ENCODE assay signal across 18 cellular contexts in the genomic region with DNA sequence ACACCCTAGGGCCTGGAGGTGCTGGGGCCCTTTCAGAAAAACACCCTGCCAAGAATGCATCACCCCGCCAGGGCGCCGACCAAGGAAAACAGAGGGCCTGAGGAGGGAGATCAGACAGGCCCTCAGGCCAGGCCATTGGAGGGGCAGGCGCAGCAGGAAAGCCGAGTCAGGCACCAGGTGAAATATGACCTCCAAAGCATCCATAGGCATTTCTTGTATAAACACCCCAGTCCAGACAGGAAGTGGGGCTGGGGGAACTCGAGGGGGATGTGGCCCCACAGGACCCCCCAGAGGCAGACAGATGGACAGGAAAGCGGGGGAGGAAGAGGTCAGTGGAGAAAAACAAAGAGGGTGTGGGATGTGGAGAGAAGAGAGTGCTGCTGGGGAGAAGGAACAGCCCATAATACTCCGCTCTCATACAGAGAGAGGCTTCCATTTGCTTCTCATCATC. TPM values are rescaled to one million over a fixed set of nuclear protein-coding genes. Genes with fewer than 3 reads are reported as not detected.
DNase-seq lines count a peak whose midpoint lies in the region; ATAC-seq and TF ChIP-seq lines count a peak whose summit lies in the region.
"Had no signal": no experiment of that assay in that cellular context is flagged by ENCODE, and none has a peak within 500 bp of the region (broad histone marks: within the 10 kb centered on the region; RNA-seq: fewer than 3 reads in every experiment).

No MANE protein-coding gene starts in this region.

- H4K91ac ChIP-seq in mesenchymal stem cell (ENCODE audit: low read length), result peak overlapping the region; percentile 65

- no peak for DNase-seq in activated naive CD8-positive, alpha-beta T cell treated with anti-CD3 and anti-CD28 coated beads, Interleukin-2, amount 10 ng/mL, durations not matched to agents 7 days and 5 days
- no peak for DNase-seq in activated naive CD8-positive, alpha-beta T cell treated with anti-CD3 and anti-CD28 coated beads for 36 hours
- DNase-seq in brain pericyte (ENCODE audit: low read depth, low spot score) (peak; percentile 93), mesenchymal stem cell (peak; percentile 53), aorta (no peak), natural killer cell (no peak)
- no peak for DNase-seq in activated CD4-positive, CD25-positive, alpha-beta regulatory T cell treated with anti-CD3 and anti-CD28 coated beads, Interleukin-2, amount 50 U/mL, for 72 hours
- DNase-seq: CD8-positive, alpha-beta memory T cell; effector CD4-positive, alpha-beta T cell; kidney; naive thymus-derived CD8-positive, alpha-beta T cell; NCI-H345; small intestine had no signal

- no peak for ATAC-seq in activated naive CD8-positive, alpha-beta T cell treated with anti-CD3 and anti-CD28 coated beads, Interleukin-2, amount 10 ng/mL, durations not matched to agents 7 days and 5 days (ENCODE audit: low read depth)
- ATAC-seq in aorta (ENCODE audit: low FRiP score), result peak; percentile 5
- ATAC-seq in natural killer cell, result no peak
- no peak for ATAC-seq in GM19324 (IDR thresholded peaks at IDR 0.05; ENCODE audit: low FRiP score, unreplicated experiment)
- ATAC-seq: gastroesophageal sphincter; HCT116; naive thymus-derived CD8-positive, alpha-beta T cell had no signal

- no peak overlapping the region for H3K14ac ChIP-seq in mesenchymal stem cell (ENCODE audit: low read length in 2 of 2)

- no peak overlapping the region for H3K4me3 ChIP-seq in mesenchymal stem cell (ENCODE audit: insufficient read depth in 1 of 2, low read depth in 1 of 2, low read length in 2 of 2)
- H3K4me3 ChIP-seq in aorta (ENCODE audit: low read length in 2 of 2), result no peak overlapping the region
- H3K4me3 ChIP-seq: gastroesophageal sphincter, suprapubic skin had no signal

- no peaks in the 10 kb centered on the region for H3K4me1 Mint-ChIP-seq in activated naive CD8-positive, alpha-beta T cell treated with anti-CD3 and anti-CD28 coated beads, Interleukin-2, amount 10 ng/mL, durations not matched to agents 7 days and 5 days
- peaks cover 2% of the 10 kb centered on the region for H3K4me1 Mint-ChIP-seq in activated naive CD8-positive, alpha-beta T cell treated with anti-CD3 and anti-CD28 coated beads for 36 hours
- H3K4me1 Mint-ChIP-seq in natural killer cell, result peaks cover 8 to 11% of the 10 kb centered on the region in 2 donors

- intact Hi-C loops in aorta (cut with DNase I), result no loop called here
- intact Hi-C loops in natural killer cell (cut with micrococcal nuclease), result no loop called here

- H2BK120ac ChIP-seq in mesenchymal stem cell (ENCODE audit: low read depth, low read length), result peak overlapping the region; percentile 77

- peaks cover 18% of the 10 kb centered on the region for H3K79me1 ChIP-seq in mesenchymal stem cell (replicated peaks; ENCODE audit: low read length, poor library complexity, severe bottlenecking)

- peak overlapping the region; percentile 95 for H4K8ac ChIP-seq in mesenchymal stem cell (ENCODE audit: low read length)

- H2BK12ac ChIP-seq in mesenchymal stem cell (ENCODE audit: low read length in 2 of 2), result peak overlapping the region; percentile 59 to 66

- H3K27me3 Mint-ChIP-seq in activated naive CD8-positive, alpha-beta T cell treated with anti-CD3 and anti-CD28 coated beads, Interleukin-2, amount 10 ng/mL, durations not matched to agents 7 days and 5 days, result no peaks in the 10 kb centered on the region
- no peaks in the 10 kb centered on the region for H3K27me3 Mint-ChIP-seq in activated naive CD8-positive, alpha-beta T cell treated with anti-CD3 and anti-CD28 coated beads for 36 hours
- no peaks in the 10 kb centered on the region for H3K27me3 Mint-ChIP-seq in natural killer cell (ENCODE audit: low read depth in 2 of 2)
- H3K27me3 Mint-ChIP-seq: activated naive CD8-positive, alpha-beta T cell; naive thymus-derived CD8-positive, alpha-beta T cell had no signal

- H3K27me3 ChIP-seq in mesenchymal stem cell (ENCODE audit: control insufficient read depth in 1 of 2, insufficient read depth in 1 of 2, low read length in 2 of 2) (peaks cover 0 to 5% of the 10 kb centered on the region in 2 experiments), aorta (ENCODE audit: control insufficient read depth in 1 of 2, insufficient read depth in 2 of 2, low read length in 1 of 2) (no peaks in the 10 kb centered on the region)
- H3K27me3 ChIP-seq: gastroesophageal sphincter, suprapubic skin had no signal

- H3K9me3 ChIP-seq in mesenchymal stem cell (ENCODE audit: control insufficient read depth, low read length) (no peaks in the 10 kb centered on the region), aorta (ENCODE audit: control insufficient read depth, low read length) (no peaks in the 10 kb centered on the region)
- H3K9me3 ChIP-seq: gastroesophageal sphincter, suprapubic skin had no signal

- H3K36me3 Mint-ChIP-seq in activated naive CD8-positive, alpha-beta T cell treated with anti-CD3 and anti-CD28 coated beads, Interleukin-2, amount 10 ng/mL, durations not matched to agents 7 days and 5 days, result peaks cover 7% of the 10 kb centered on the region
- peaks cover 2% of the 10 kb centered on the region for H3K36me3 Mint-ChIP-seq in activated naive CD8-positive, alpha-beta T cell treated with anti-CD3 and anti-CD28 coated beads for 36 hours
- no peaks in the 10 kb centered on the region for H3K36me3 Mint-ChIP-seq in natural killer cell

- peak overlapping the region; percentile 98 for H2BK15ac ChIP-seq in mesenchymal stem cell (ENCODE audit: low read depth, poor library complexity, severe bottlenecking)

- peak overlapping the region; percentile 97 for H3K27ac ChIP-seq in mesenchymal stem cell (ENCODE audit: low read length, poor library complexity, severe bottlenecking)
- no peak overlapping the region for H3K27ac ChIP-seq in aorta (ENCODE audit: low read depth in 1 of 2, low read length in 2 of 2)
- H3K27ac ChIP-seq: gastroesophageal sphincter, suprapubic skin had no signal

- no peak overlapping the region for H2AFZ ChIP-seq in mesenchymal stem cell (ENCODE audit: low read depth, low read length)

- H3K4me1 ChIP-seq in mesenchymal stem cell (ENCODE audit: control insufficient read depth, insufficient read depth, low read depth, low read length) (peaks cover 54% of the 10 kb centered on the region), aorta (ENCODE audit: control insufficient read depth in 1 of 2, insufficient read depth in 2 of 2, low read length in 2 of 2) (no peaks in the 10 kb centered on the region)

- peak overlapping the region; percentile 39 to 59 for H3K4ac ChIP-seq in mesenchymal stem cell (ENCODE audit: low read depth in 1 of 2, low read length in 2 of 2)

- WGBS in mesenchymal stem cell, result 15% methylated on average over 6 of the region's 8 CpGs
- WGBS in aorta, 2 donors, result 20 to 26% methylated on average over 8 of the region's 8 CpGs

- H3K36me3 ChIP-seq in mesenchymal stem cell (ENCODE audit: control insufficient read depth in 1 of 2, insufficient read depth in 2 of 2, low read depth in 1 of 2, low read length in 2 of 2) (peaks cover 8 to 43% of the 10 kb centered on the region in 2 experiments), aorta (ENCODE audit: control insufficient read depth in 1 of 2, insufficient read depth in 2 of 2, low read length in 1 of 2) (peaks cover 0 to 4% of the 10 kb centered on the region in 2 donors)

- POLR2A ChIA-PET in activated naive CD8-positive, alpha-beta T cell treated with anti-CD3 and anti-CD28 coated beads, Interleukin-2, amount 10 ng/mL, durations not matched to agents 7 days and 5 days (lab: Charles Lee), result no interaction called here

- peak overlapping the region; percentile 24 for H3K4me2 ChIP-seq in mesenchymal stem cell (ENCODE audit: low read length, poor library complexity, severe bottlenecking)

- peak overlapping the region; percentile 90 for H2BK5ac ChIP-seq in mesenchymal stem cell (ENCODE audit: low read depth, low read length, poor library complexity, severe bottlenecking)

- TF ChIP-seq CTCF in natural killer cell (IDR thresholded peaks at IDR 0.05), result no peak

- peak overlapping the region; percentile 99 for H2AK5ac ChIP-seq in mesenchymal stem cell (ENCODE audit: low read length, severe bottlenecking)

- H3K4me3 Mint-ChIP-seq in activated naive CD8-positive, alpha-beta T cell treated with anti-CD3 and anti-CD28 coated beads, Interleukin-2, amount 10 ng/mL, durations not matched to agents 7 days and 5 days, result no peak overlapping the region
- no peak overlapping the region for H3K4me3 Mint-ChIP-seq in activated naive CD8-positive, alpha-beta T cell treated with anti-CD3 and anti-CD28 coated beads for 36 hours
- no peak overlapping the region for H3K4me3 Mint-ChIP-seq in natural killer cell
- H3K4me3 Mint-ChIP-seq: activated naive CD8-positive, alpha-beta T cell; CD8-positive, alpha-beta memory T cell; naive thymus-derived CD8-positive, alpha-beta T cell had no signal

- peak overlapping the region; percentile 75 to 80 for H3K18ac ChIP-seq in mesenchymal stem cell (ENCODE audit: low read depth in 1 of 2, low read length in 2 of 2)

- no peaks in the 10 kb centered on the region for H3K9me3 Mint-ChIP-seq in activated naive CD8-positive, alpha-beta T cell treated with anti-CD3 and anti-CD28 coated beads, Interleukin-2, amount 10 ng/mL, durations not matched to agents 7 days and 5 days
- no peaks in the 10 kb centered on the region for H3K9me3 Mint-ChIP-seq in activated naive CD8-positive, alpha-beta T cell treated with anti-CD3 and anti-CD28 coated beads for 36 hours
- no peaks in the 10 kb centered on the region for H3K9me3 Mint-ChIP-seq in natural killer cell
- H3K9me3 Mint-ChIP-seq: CD8-positive, alpha-beta memory T cell; naive thymus-derived CD8-positive, alpha-beta T cell had no signal

- peak overlapping the region; percentile 58 for H3K27ac Mint-ChIP-seq in activated naive CD8-positive, alpha-beta T cell treated with anti-CD3 and anti-CD28 coated beads, Interleukin-2, amount 10 ng/mL, durations not matched to agents 7 days and 5 days
- H3K27ac Mint-ChIP-seq in activated naive CD8-positive, alpha-beta T cell treated with anti-CD3 and anti-CD28 coated beads for 36 hours, result no peak overlapping the region
- H3K27ac Mint-ChIP-seq in natural killer cell, result no peak overlapping the region
- H3K27ac Mint-ChIP-seq: activated naive CD8-positive, alpha-beta T cell had no signal

- no peak overlapping the region for H3K9ac ChIP-seq in mesenchymal stem cell (ENCODE audit: low read length)

- peak overlapping the region in 1 of 2 experiments; percentile 23 for H3K23ac ChIP-seq in mesenchymal stem cell (ENCODE audit: low read length in 2 of 2)

RNA-seq across cellular contexts. Expression of a gene that starts 18.2 kb away (rescaled TPM):
- 10 to 100 TPM; 13.5 to 14.4 TPM for total RNA-seq in activated naive CD8-positive, alpha-beta T cell treated with anti-CD3 and anti-CD28 coated beads, Interleukin-2, amount 10 ng/mL, durations not matched to agents 7 days and 5 days
- 1 to 10 TPM; 3.4 to 4.5 TPM for total RNA-seq in activated naive CD8-positive, alpha-beta T cell treated with anti-CD3 and anti-CD28 coated beads for 36 hours
- polyA plus RNA-seq in mesenchymal stem cell (2013, experiment 1 of 2), result 10.9 TPM
- 10.9 TPM for polyA plus RNA-seq in mesenchymal stem cell (2013, experiment 2 of 2)
- 1 to 10 TPM; 5.7 to 8.0 TPM for total RNA-seq in aorta
- polyA plus RNA-seq in aorta, result 1 to 10 TPM; 1.0 to 7.7 TPM
- total RNA-seq in natural killer cell, result 10 to 100 TPM; 18.2 to 35.4 (median 23.2) TPM

Comparison
In these comparisons a context has a peak if more than half of its experiments do, and no peak if none do; other contexts are left out.
1. DNase-seq: peak in brain pericyte (single experiment) and mesenchymal stem cell (single experiment); none in activated naive CD8-positive, alpha-beta T cell treated with anti-CD3 and anti-CD28 coated beads, Interleukin-2, amount 10 ng/mL, durations not matched to agents 7 days and 5 days (single experiment), activated naive CD8-positive, alpha-beta T cell treated with anti-CD3 and anti-CD28 coated beads for 36 hours (single experiment), aorta (0 of 2), natural killer cell (single experiment) and activated CD4-positive, CD25-positive, alpha-beta regulatory T cell treated with anti-CD3 and anti-CD28 coated beads, Interleukin-2, amount 50 U/mL, for 72 hours (single experiment).